19 cellular contexts compared by ENCODE assay signal in the genomic region with DNA sequence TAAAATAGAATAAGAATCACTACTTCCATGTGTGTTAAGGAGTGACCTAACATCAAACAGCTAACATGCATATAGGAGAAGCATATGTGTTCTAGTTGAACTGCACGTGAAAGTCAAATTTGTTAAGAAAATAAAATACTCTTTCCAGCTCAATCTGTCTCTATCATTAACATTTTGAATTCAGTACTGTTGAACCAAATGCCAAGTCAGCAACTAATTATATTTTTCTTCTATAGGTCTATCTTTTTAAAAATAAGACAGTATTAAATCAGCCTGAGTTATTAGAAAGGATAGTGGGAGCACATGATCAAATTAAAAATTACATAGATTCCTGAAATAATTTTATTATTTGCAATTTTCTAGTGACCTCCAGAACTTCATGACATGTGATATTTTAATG.
"Had no signal": no experiment of that assay in that cellular context is flagged by ENCODE, and none has a peak within 500 bp of the region (broad histone marks: within the 10 kb centered on the region; RNA-seq: fewer than 3 reads in every experiment).

No MANE protein-coding gene starts in this region.

- H3K27ac ChIP-seq: colonic mucosa, esophagus squamous epithelium, ovary, psoas muscle, thyroid gland, vagina had no signal

- FAIRE-seq: keratinocyte had no signal

- H3K4me3 ChIP-seq: colonic mucosa, esophagus squamous epithelium, lung, ovary, psoas muscle, thyroid gland, vagina had no signal

- H3K36me3 ChIP-seq: colonic mucosa, esophagus squamous epithelium, ovary, thyroid gland, vagina had no signal

- H3K4me1 ChIP-seq: colonic mucosa, psoas muscle, thyroid gland, vagina had no signal

- H3K27me3 ChIP-seq: colonic mucosa, esophagus squamous epithelium, ovary, thyroid gland, vagina had no signal

- ATAC-seq: natural killer cell; psoas muscle; right cardiac atrium; stimulated activated naive B cell treated with anti-CD40 and anti-IgM and Interleukin-4, amounts not matched to agents 10 μg/mL and 1 μg/mL and 100 μg/mL, for 72 hours had no signal

- DNase-seq: colonic mucosa; effector CD8-positive, alpha-beta T cell; erythroblast; esophagus squamous epithelium; head of caudate nucleus; natural killer cell; occipital lobe; ovary; posterior cingulate gyrus; psoas muscle; right cardiac atrium; small intestine; stimulated activated CD4-positive, alpha-beta T cell treated with anti-CD3 and anti-CD28 coated beads, Interleukin-15, amount 100 ng/mL, for 24 hours; stimulated activated CD4-positive, alpha-beta T cell treated with anti-CD3 and anti-CD28 coated beads, Interleukin-2, amount 100 ng/mL, for 48 hours; stimulated activated naive B cell treated with anti-CD40 and anti-IgM and Interleukin-4, amounts not matched to agents 10 μg/mL and 1 μg/mL and 100 μg/mL, for 72 hours; thyroid gland had no signal

- H3K9me3 ChIP-seq: colonic mucosa, esophagus squamous epithelium, ovary, psoas muscle, thyroid gland, vagina had no signal
